ENCODE assay signal across 9 cellular contexts in the genomic region with DNA sequence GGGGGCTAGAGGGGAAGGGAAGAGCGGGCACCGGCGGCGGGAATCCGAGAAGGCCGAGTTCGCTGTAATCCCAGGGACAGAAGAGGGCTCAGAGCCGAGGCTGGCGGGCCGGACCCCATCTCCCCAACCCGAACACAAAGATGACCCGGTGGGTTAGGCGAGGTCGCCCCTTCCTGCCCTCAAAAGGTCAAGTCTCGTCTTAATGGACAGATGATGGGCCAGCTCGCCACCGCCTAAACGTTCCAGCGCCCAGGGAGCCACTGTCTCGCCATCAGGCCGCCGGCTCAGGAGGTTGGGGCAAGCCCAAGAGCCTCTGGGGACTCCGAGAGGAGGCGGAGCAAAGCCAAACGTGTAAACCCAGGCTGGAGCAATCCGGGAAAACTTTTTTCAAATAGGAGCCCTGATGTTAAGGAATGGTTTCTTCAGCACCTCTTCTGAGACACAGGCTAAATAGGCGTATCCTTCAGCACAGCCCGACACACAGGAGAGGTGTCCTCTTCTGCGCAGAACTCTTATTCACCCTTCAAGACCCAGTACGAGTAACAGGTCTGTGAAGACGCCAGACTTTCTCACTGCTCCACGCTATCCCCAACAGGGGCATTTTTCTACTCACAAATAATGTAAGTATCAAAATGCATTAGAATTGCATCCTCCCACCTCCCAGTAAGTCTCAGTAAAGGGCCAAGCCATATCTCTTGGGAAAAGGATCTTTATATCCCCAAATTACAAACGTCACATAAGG. TPM values are rescaled to one million over a fixed set of nuclear protein-coding genes. Genes with fewer than 3 reads are reported as not detected.
A peak's percentile ranks its signal among the peaks of the same experiment; 100 is the strongest.
DNase-seq lines count a peak whose midpoint lies in the region; ATAC-seq lines count a peak whose summit lies in the region.
"Had no signal": no experiment of that assay in that cellular context is flagged by ENCODE, and none has a peak within 500 bp of the region (broad histone marks: within the 10 kb centered on the region; RNA-seq: fewer than 3 reads in every experiment).

No MANE protein-coding gene starts in this region.

- DNase-seq in NCI-H82 (lab: John Stamatoyannopoulos, UW) (peak; percentile 60), NCI-H82 treated with DMSO at 0.1 percent for 48 hours (lab: John Stamatoyannopoulos, UW; ENCODE audit: unreplicated experiment) (no peak), islet precursor cell (peak; percentile 73), HUDEP-2 (lab: John Stamatoyannopoulos, UW; ENCODE audit: unreplicated experiment in 76 of 76) (no peak), cortex of kidney (lab: John Stamatoyannopoulos, UW) (no peak)
- no peak for DNase-seq in activated naive CD8-positive, alpha-beta T cell treated with anti-CD3 and anti-CD28 coated beads for 36 hours

- no peak overlapping the region for H3K9ac ChIP-seq in stomach smooth muscle (ENCODE audit: low read length in 2 of 2)

- peaks cover 10% of the 10 kb centered on the region for H3K36me3 Mint-ChIP-seq in activated naive CD8-positive, alpha-beta T cell treated with anti-CD3 and anti-CD28 coated beads for 36 hours

- H3K27me3 ChIP-seq in stomach smooth muscle (ENCODE audit: control insufficient read depth in 1 of 2, insufficient read depth in 2 of 2, low read length in 2 of 2): peaks cover 48 to 58% of the 10 kb centered on the region in 2 donors

- H3K4me3 ChIP-seq in stomach smooth muscle (ENCODE audit: low read length in 2 of 2): peak overlapping the region; percentile 56 to 67

- H3K4me1 Mint-ChIP-seq in activated naive CD8-positive, alpha-beta T cell treated with anti-CD3 and anti-CD28 coated beads for 36 hours: peaks cover 27% of the 10 kb centered on the region

- H3K9me3 ChIP-seq in stomach smooth muscle (ENCODE audit: control insufficient read depth in 2 of 2, low read length in 2 of 2): no peaks in the 10 kb centered on the region

- ATAC-seq in HG03097 (IDR thresholded peaks at IDR 0.05; ENCODE audit: low FRiP score, unreplicated experiment): no peak

- peaks cover 1% of the 10 kb centered on the region for H3K9me3 Mint-ChIP-seq in activated naive CD8-positive, alpha-beta T cell treated with anti-CD3 and anti-CD28 coated beads for 36 hours

- H3K4me1 ChIP-seq in stomach smooth muscle (ENCODE audit: control insufficient read depth, insufficient read depth, low read length): peaks cover 24% of the 10 kb centered on the region

- H3K27me3 Mint-ChIP-seq in activated naive CD8-positive, alpha-beta T cell treated with anti-CD3 and anti-CD28 coated beads for 36 hours: peaks cover 79% of the 10 kb centered on the region

- H3K36me3 ChIP-seq in stomach smooth muscle (ENCODE audit: control insufficient read depth in 2 of 2, insufficient read depth in 2 of 2, low read length in 2 of 2): no peaks in the 10 kb centered on the region

- H3K27ac ChIP-seq in stomach smooth muscle (ENCODE audit: low read length): no peak overlapping the region
- H3K27ac ChIP-seq: VCaP had no signal

- no peak overlapping the region for H3K27ac Mint-ChIP-seq in activated naive CD8-positive, alpha-beta T cell treated with anti-CD3 and anti-CD28 coated beads for 36 hours

- H3K4me3 Mint-ChIP-seq in activated naive CD8-positive, alpha-beta T cell treated with anti-CD3 and anti-CD28 coated beads for 36 hours: peak overlapping the region; percentile 68

RNA-seq across cellular contexts. Expression of a gene that starts 6.3 kb away (rescaled TPM):
- under 1 TPM; 0.08 TPM for total RNA-seq in activated naive CD8-positive, alpha-beta T cell treated with anti-CD3 and anti-CD28 coated beads for 36 hours

RNA-seq across cellular contexts. Expression of a gene that starts 49.3 kb away (rescaled TPM):
- total RNA-seq in activated naive CD8-positive, alpha-beta T cell treated with anti-CD3 and anti-CD28 coated beads for 36 hours: 10 to 100 TPM; 23.0 to 24.9 TPM

Comparison
In these comparisons a context has a peak if more than half of its experiments do, and no peak if none do; other contexts are left out.
1. DNase-seq: peak in NCI-H82 (single experiment) and islet precursor cell (single experiment); none in NCI-H82 treated with DMSO at 0.1 percent for 48 hours (single experiment), activated naive CD8-positive, alpha-beta T cell treated with anti-CD3 and anti-CD28 coated beads for 36 hours (single experiment), HUDEP-2 (0 of 76) and cortex of kidney (single experiment).